ENCODE assay signal across 9 cellular contexts in genomic region chr1:42942444-42942843, GRCh38. TPM values are rescaled to one million over a fixed set of nuclear protein-coding genes. Genes with fewer than 3 reads are reported as not detected.
DNase-seq lines count a peak whose midpoint lies in the region; ATAC-seq, FAIRE-seq and TF ChIP-seq lines count a peak whose summit lies in the region.
"Had no signal": no experiment of that assay in that cellular context is flagged by ENCODE, and none has a peak within 500 bp of the region (broad histone marks: within the 10 kb centered on the region; RNA-seq: fewer than 3 reads in every experiment).

No MANE protein-coding gene starts in this region.

- H3K4me3 ChIP-seq in AG04450 (ENCODE audit: low read depth, low read length), result no peak overlapping the region
- H3K4me3 ChIP-seq in K562, result no peak overlapping the region
- H3K4me3 ChIP-seq in mucosa of rectum (ENCODE audit: low read length in 2 of 2), result no peak overlapping the region

- H3K9me3 ChIP-seq in AG04450 (ENCODE audit: control insufficient read depth, insufficient read depth, low read length) (no peaks in the 10 kb centered on the region), K562 (replicated peaks; ENCODE audit: control insufficient read depth, insufficient read depth, low read depth, low read length) (no peaks in the 10 kb centered on the region), mucosa of rectum (ENCODE audit: control insufficient read depth in 2 of 2, low read length in 2 of 2) (no peaks in the 10 kb centered on the region)

- H3K79me2 ChIP-seq in K562 (ENCODE audit: control insufficient read depth, insufficient read depth, low read length), result peaks cover 100% of the 10 kb centered on the region

- DNase-seq in AG04450 (ENCODE audit: low read depth, low spot score), result no peak
- peak; percentile 40 for DNase-seq in MV-4-11 (lab: John Stamatoyannopoulos, UW)
- DNase-seq in K562 (ENCODE audit: extremely low read depth in 1 of 4, low spot score in 3 of 4), result no peak
- DNase-seq in epidermal melanocyte (ENCODE audit: insufficient read length, low spot score), result no peak
- no peak for DNase-seq in stimulated activated CD8-positive, alpha-beta memory T cell treated with anti-CD3 and anti-CD28 coated beads, Interleukin-4, amount 100 ng/mL, for 48 hours
- no peak for DNase-seq in NCI-H446 treated with DMSO at 0.1 percent for 48 hours (lab: John Stamatoyannopoulos, UW)

- intact Hi-C loops in K562 (cut with micrococcal nuclease), result no loop called here

- H3K27ac ChIP-seq in AG04450 (ENCODE audit: low read depth, low read length) (peak overlapping the region; percentile 95), K562 (ENCODE audit: extremely low read depth, low read depth, low read length) (peak overlapping the region; percentile 56), mucosa of rectum (ENCODE audit: low read depth in 2 of 2, low read length in 2 of 2) (peak overlapping the region; percentile 89 to 90)

- H3K9ac ChIP-seq in K562 (ENCODE audit: insufficient read depth in 1 of 2, low read depth in 2 of 2, low read length in 2 of 2), result peak overlapping the region; percentile 3 to 28; a peak in 3 of 4 replicates
- H3K9ac ChIP-seq in mucosa of rectum (ENCODE audit: low read depth in 1 of 2, low read length in 2 of 2), result peak overlapping the region in 1 of 2 donors; percentile 58

- in situ Hi-C loops in K562 (cut with MboI), result no loop called here

- 79% methylated on average over 6 of the region's 6 CpGs for WGBS in K562 (ENCODE audit: insufficient coverage, low coverage, missing lambda C conversion rate)

- no peak for FAIRE-seq in K562 (lab: Jason Lieb, UNC)
- FAIRE-seq: bronchial epithelial cell had no signal

- ATAC-seq in K562, result no peak
- ATAC-seq in HG03095 (IDR thresholded peaks at IDR 0.05; ENCODE audit: unreplicated experiment), result no peak

- TF ChIP-seq RAD21 in K562 (CRISPR knock-in tag; conservative IDR thresholded peaks at IDR 0.05 in 1 of 2, IDR thresholded peaks at IDR 0.05 in 1 of 2), result no peak

- H3K9me1 ChIP-seq in K562 (ENCODE audit: control insufficient read depth, insufficient read depth, low read length), result peaks cover 19% of the 10 kb centered on the region

- peaks cover 94% of the 10 kb centered on the region for H3K36me3 ChIP-seq in K562 (ENCODE audit: control insufficient read depth, insufficient read depth, low read length)
- peaks cover 0 to 6% of the 10 kb centered on the region in 2 donors for H3K36me3 ChIP-seq in mucosa of rectum (ENCODE audit: control insufficient read depth in 2 of 2, insufficient read depth in 2 of 2, low read length in 2 of 2)

- no peak for TF ChIP-seq POLR2A in K562 (conservative IDR thresholded peaks at IDR 0.05)

- no peak for TF ChIP-seq CTCF in AG04450 (IDR thresholded peaks at IDR 0.05; ENCODE audit: low read depth, low read length)
- no peak for TF ChIP-seq CTCF in K562 (IDR thresholded peaks at IDR 0.05 in 2 of 3, conservative IDR thresholded peaks at IDR 0.05 in 1 of 3; ENCODE audit: insufficient read depth in 2 of 3, low read depth in 1 of 3, low read length in 3 of 3)

- H3K4me1 ChIP-seq in K562 (replicated peaks in 1 of 2; ENCODE audit: control insufficient read depth in 2 of 2, insufficient read depth in 2 of 2, low read length in 2 of 2) (peaks cover 88 to 89% of the 10 kb centered on the region in 2 experiments), mucosa of rectum (ENCODE audit: control insufficient read depth in 2 of 2, insufficient read depth in 2 of 2, low read length in 2 of 2) (peaks cover 66 to 78% of the 10 kb centered on the region in 2 donors)

- no peak for TF ChIP-seq EP300 in K562 (IDR thresholded peaks at IDR 0.05; ENCODE audit: low read length)

- no peak overlapping the region for H2AFZ ChIP-seq in K562 (ENCODE audit: low read depth, low read length)

- peaks cover 68% of the 10 kb centered on the region for H4K20me1 ChIP-seq in K562 (replicated peaks; ENCODE audit: control insufficient read depth, insufficient read depth, low read length)

- CTCF ChIA-PET in AG04450 (lab: Charles Lee), result interaction anchor here (2.0 kb wide), 1 partner anchor 131 kb away, joined by 8 read pairs; no protein-coding TSS in a partner anchor
- CTCF ChIA-PET in K562 (lab: Yijun Ruan, JAX; ENCODE audit: low intra/inter-chr PET ratio), result no interaction called here

- peak overlapping the region; percentile 40 for H3K4me2 ChIP-seq in K562 (ENCODE audit: insufficient read depth, low read length)

- H3K27me3 ChIP-seq in AG04450 (ENCODE audit: control insufficient read depth, insufficient read depth, low read length) (no peaks in the 10 kb centered on the region), K562 (ENCODE audit: control insufficient read depth in 2 of 2, insufficient read depth in 2 of 2, low read length in 2 of 2) (no peaks in the 10 kb centered on the region), mucosa of rectum (ENCODE audit: control insufficient read depth in 2 of 2, insufficient read depth in 2 of 2, low read length in 2 of 2) (no peaks in the 10 kb centered on the region)

- no TSS peak for BruUV-seq in K562 (replicated peaks; lab: Mats Ljungman, UMichigan)

- POLR2A ChIA-PET in AG04450 (lab: Yijun Ruan, JAX) (interaction anchor here (0.9 kb wide), 1 partner anchor 10 kb away, joined by 3 read pairs; no protein-coding TSS in a partner anchor), K562 (lab: Yijun Ruan, JAX) (interaction anchor here (0.6 to 5.3 kb wide), 11 partner anchors 10 to 1188 kb away, joined by 3 to 47 read pairs (median 3); no protein-coding TSS in a partner anchor)

TF ChIP-seq in K562, 482 proteins besides CTCF, POLR2A, EP300 and RAD21:
- TF ChIP-seq GTF3C2 (IDR thresholded peaks at IDR 0.05; ENCODE audit: borderline replicate concordance, extremely low read depth, insufficient read length) (no peak), WHSC1 (IDR thresholded peaks at IDR 0.05; ENCODE audit: low read length) (peak; percentile 21), GABPB1 (CRISPR knock-in tag; IDR thresholded peaks at IDR 0.05) (no peak), MEF2D (tag; conservative IDR thresholded peaks at IDR 0.05; ENCODE audit: low read depth) (0 out of 2 replicates have a peak, but pooled peaks have one; percentile 8), TEAD1 (CRISPR knock-in tag; IDR thresholded peaks at IDR 0.05) (0 out of 4 replicates have a peak, but pooled peaks of 1 of the 2 experiments have one; percentile 30)

RNA-seq across cellular contexts. Expression of gene SLC2A1, which starts 16.2 kb away (rescaled TPM):
- 114 and 140 TPM in 2 replicates for polyA plus RNA-seq in AG04450 (2011; rRNA removed)
- polyA minus RNA-seq in AG04450 (2011; rRNA and poly(A)+ RNA removed), result 125 and 154 TPM in 2 replicates
- total RNA-seq in K562 (2011; cell fraction: chromatin; rRNA removed; ENCODE audit: low replicate concordance), result 278 and 566 TPM in 2 replicates
- total RNA-seq in K562 (2011; cell fraction: nucleolus; rRNA removed), result 420 and 508 TPM in 2 replicates
- 435 and 495 TPM in 2 replicates for total RNA-seq in K562 (2011; cell fraction: nucleoplasm; rRNA removed)
- total RNA-seq in K562 (2014; rRNA removed), result 93.1 and 145 TPM in 2 replicates
- 39.4 and 42.8 TPM in 2 replicates for total RNA-seq in K562 (2014; rRNA removed; fragmentation: Illumina TruSeq; extraction: Trizol)
- 34.9 and 37.4 TPM in 2 replicates for total RNA-seq in K562 (2015; rRNA removed; fragmentation: Illumina TruSeq; extraction: Trizol)
- total RNA-seq in K562 (2021), result 141 and 153 TPM in 2 replicates
- 53.4 and 142 TPM in 2 replicates for polyA plus RNA-seq in K562 (2011; rRNA removed)
- polyA plus RNA-seq in K562 (2011; cell fraction: cytosol; rRNA removed), result 95.7 and 144 TPM in 2 replicates
- polyA plus RNA-seq in K562 (2011; cell fraction: nucleus; rRNA removed), result 174 and 230 TPM in 2 replicates
- polyA plus RNA-seq in K562 (2012), result 54.8 and 81.2 TPM in 2 replicates
- polyA plus RNA-seq in K562 (2014; fragmentation: Illumina TruSeq; extraction: Trizol), result 73.4 and 73.6 TPM in 2 replicates
- polyA plus RNA-seq in K562 (2014; fragmentation: Nextera tagmentation; extraction: Ambion mirVana), result 10 to 100 TPM; 12.6 to 22.9 TPM
- polyA plus RNA-seq in K562 (2014; rRNA removed), result 48.0 and 52.8 TPM in 2 replicates
- 56.6 and 73.8 TPM in 2 replicates for polyA minus RNA-seq in K562 (2011; rRNA and poly(A)+ RNA removed)
- 98.1 and 111 TPM in 2 replicates for polyA minus RNA-seq in K562 (2011; cell fraction: cytosol; rRNA and poly(A)+ RNA removed)
- polyA minus RNA-seq in K562 (2011; cell fraction: nucleus; rRNA and poly(A)+ RNA removed), result 86.4 and 99.1 TPM in 2 replicates
